In genomic region chr15:40323239-40323952, GRCh38 we compare ENCODE assay signal across 8 cellular contexts. TPM values are rescaled to one million over a fixed set of nuclear protein-coding genes. Genes with fewer than 3 reads are reported as not detected.
DNase-seq lines count a peak whose midpoint lies in the region; ATAC-seq and TF ChIP-seq lines count a peak whose summit lies in the region.

Gene INAFM2, plus strand, starts transcription at chr15:40323692. Its CDS starts 364 bp downstream, at chr15:40324056.

- H3K4me2 ChIP-seq in GM23338, result peak within 1 kb of the TSS; percentile 90

- DNase-seq in EL (peak; percentile 96), GM23338 (ENCODE audit: low spot score) (peak; percentile 97), RWPE1 (ENCODE audit: low spot score) (peak; percentile 90), fibroblast of pulmonary artery (ENCODE audit: low read depth) (peak; percentile 96)
- peak; percentile 93 for DNase-seq in natural killer cell treated with Interleukin-12 subunit alpha and Interleukin-12 subunit beta and Interleukin-15 and Interleukin-18, amount 100 ng/mL, for 72 hours (ENCODE audit: low spot score)
- DNase-seq in stimulated activated naive CD8-positive, alpha-beta T cell treated with anti-CD3 and anti-CD28 coated beads, Interleukin-15, Interleukin-2, amounts not matched to agents 100 U/mL and 50 U/mL, for 24 hours, result peak; percentile 92

- no peaks in the 10 kb centered on the region; the same call in 2 of the 3 replicates for H3K9me3 Mint-ChIP-seq in GM23338
- H3K9me3 Mint-ChIP-seq in activated T-helper 17 cell treated with anti-CD3 and anti-CD28 coated beads, Interleukin-2, amount 50 U/mL, for 72 hours, result no peaks in the 10 kb centered on the region
- no peaks in the 10 kb centered on the region for H3K9me3 Mint-ChIP-seq in natural killer cell treated with Interleukin-12 subunit alpha and Interleukin-12 subunit beta and Interleukin-15 and Interleukin-18, amount 100 ng/mL, for 72 hours

- H3K4me1 Mint-ChIP-seq in GM23338, result peaks cover 58% of the 10 kb centered on the region
- peaks cover 11% of the 10 kb centered on the region for H3K4me1 Mint-ChIP-seq in activated T-helper 17 cell treated with anti-CD3 and anti-CD28 coated beads, Interleukin-2, amount 50 U/mL, for 72 hours
- H3K4me1 Mint-ChIP-seq in natural killer cell treated with Interleukin-12 subunit alpha and Interleukin-12 subunit beta and Interleukin-15 and Interleukin-18, amount 100 ng/mL, for 72 hours (ENCODE audit: low read depth in 2 of 2), result peaks cover 37 to 50% of the 10 kb centered on the region in 2 donors

- CTCF ChIA-PET in RWPE1 (lab: Yijun Ruan, JAX), result interaction anchor here (0.8 to 1.9 kb wide), 2 partner anchors 15 to 21 kb away, joined by 4 to 14 read pairs; no protein-coding TSS in a partner anchor

- H3K4me3 ChIP-seq in GM23338, result peak within 1 kb of the TSS; percentile 83
- H3K4me3 ChIP-seq in fibroblast of pulmonary artery (replicated peaks; ENCODE audit: low read depth, low read length), result peak within 1 kb of the TSS; percentile 67

- H3K79me2 ChIP-seq in GM23338 (replicated peaks; ENCODE audit: insufficient read depth), result peaks cover 21% of the 10 kb centered on the region

- H3K27me3 ChIP-seq in GM23338 (ENCODE audit: insufficient read depth), result peaks cover 34% of the 10 kb centered on the region

- H3K27ac ChIP-seq in GM23338 (ENCODE audit: low read depth) (no peak within 1 kb of the TSS), RWPE1 (peak within 1 kb of the TSS; percentile 69)

- POLR2A ChIA-PET in RWPE1 (lab: Yijun Ruan, JAX; ENCODE audit: low non-redundant PET), result interaction anchor here (1.1 kb wide), 1 partner anchor 20 kb away, joined by 3 read pairs; no protein-coding TSS in a partner anchor

- TF ChIP-seq CTCF in GM23338 (conservative IDR thresholded peaks at IDR 0.05; ENCODE audit: low read depth in 2 of 2) (peak in 1 of 2 experiments; percentile 24; a peak in 3 of 4 replicates), LNCAP (IDR thresholded peaks at IDR 0.05) (peak; percentile 15; the same call in 1 of the 2 replicates), RWPE1 (conservative IDR thresholded peaks at IDR 0.05; ENCODE audit: low read depth) (no peak; the same call in 1 of the 2 replicates), fibroblast of pulmonary artery (IDR thresholded peaks at IDR 0.05; ENCODE audit: low read length, missing control alignments) (peak; percentile 47)

- H2AFZ ChIP-seq in GM23338, result peak within 1 kb of the TSS; percentile 59; the same call in 1 of the 2 replicates

- peaks cover 16% of the 10 kb centered on the region; the same call in 1 of the 2 replicates for H3F3A ChIP-seq in GM23338 (replicated peaks; ENCODE audit: low read depth)

- peaks cover 52% of the 10 kb centered on the region for H3K4me1 ChIP-seq in GM23338 (ENCODE audit: insufficient read depth)

- H3K9me2 ChIP-seq in GM23338 (ENCODE audit: insufficient read depth), result no peaks in the 10 kb centered on the region

- peaks cover 10% of the 10 kb centered on the region for H4K20me1 ChIP-seq in GM23338 (replicated peaks; ENCODE audit: insufficient read depth)

- ATAC-seq in GM23338, result peak; percentile 82
- ATAC-seq in activated T-helper 17 cell treated with anti-CD3 and anti-CD28 coated beads, Interleukin-2, amount 50 U/mL, for 72 hours (replicated peaks), result peak; percentile 83
- ATAC-seq in natural killer cell treated with Interleukin-12 subunit alpha and Interleukin-12 subunit beta and Interleukin-15 and Interleukin-18, amount 100 ng/mL, for 72 hours, result peak; percentile 94 to 96
- peak; percentile 98 for ATAC-seq in stimulated activated naive CD8-positive, alpha-beta T cell treated with anti-CD3 and anti-CD28 coated beads, Interleukin-15, Interleukin-2, amounts not matched to agents 100 U/mL and 50 U/mL, for 24 hours

- H3K27ac Mint-ChIP-seq in GM23338, result no peak within 1 kb of the TSS
- no peak within 1 kb of the TSS for H3K27ac Mint-ChIP-seq in activated T-helper 17 cell treated with anti-CD3 and anti-CD28 coated beads, Interleukin-2, amount 50 U/mL, for 72 hours
- peak within 1 kb of the TSS in 1 of 2 donors; percentile 63 for H3K27ac Mint-ChIP-seq in natural killer cell treated with Interleukin-12 subunit alpha and Interleukin-12 subunit beta and Interleukin-15 and Interleukin-18, amount 100 ng/mL, for 72 hours

- peaks cover 6% of the 10 kb centered on the region; the same call in 2 of the 3 replicates for H3K36me3 Mint-ChIP-seq in GM23338 (ENCODE audit: low read depth)
- H3K36me3 Mint-ChIP-seq in activated T-helper 17 cell treated with anti-CD3 and anti-CD28 coated beads, Interleukin-2, amount 50 U/mL, for 72 hours (ENCODE audit: low read depth), result no peaks in the 10 kb centered on the region
- no peaks in the 10 kb centered on the region for H3K36me3 Mint-ChIP-seq in natural killer cell treated with Interleukin-12 subunit alpha and Interleukin-12 subunit beta and Interleukin-15 and Interleukin-18, amount 100 ng/mL, for 72 hours

- H3K36me3 ChIP-seq in GM23338 (ENCODE audit: insufficient read depth), result no peaks in the 10 kb centered on the region

- H3K4me3 Mint-ChIP-seq in GM23338, result peak within 1 kb of the TSS; percentile 79
- H3K4me3 Mint-ChIP-seq in activated T-helper 17 cell treated with anti-CD3 and anti-CD28 coated beads, Interleukin-2, amount 50 U/mL, for 72 hours, result peak within 1 kb of the TSS; percentile 68
- H3K4me3 Mint-ChIP-seq in natural killer cell treated with Interleukin-12 subunit alpha and Interleukin-12 subunit beta and Interleukin-15 and Interleukin-18, amount 100 ng/mL, for 72 hours, result peak within 1 kb of the TSS; percentile 85

- peaks cover 35% of the 10 kb centered on the region for H3K27me3 Mint-ChIP-seq in GM23338 (ENCODE audit: insufficient read depth, low read depth, poor library complexity)
- H3K27me3 Mint-ChIP-seq in activated T-helper 17 cell treated with anti-CD3 and anti-CD28 coated beads, Interleukin-2, amount 50 U/mL, for 72 hours, result no peaks in the 10 kb centered on the region
- H3K27me3 Mint-ChIP-seq in natural killer cell treated with Interleukin-12 subunit alpha and Interleukin-12 subunit beta and Interleukin-15 and Interleukin-18, amount 100 ng/mL, for 72 hours, result no peaks in the 10 kb centered on the region

TF ChIP-seq in GM23338, 12 proteins besides CTCF, POLR2A, EP300 and RAD21:
- TF ChIP-seq STAT1 (IDR thresholded peaks at IDR 0.05; ENCODE audit: unreplicated experiment) (no peak), EZH2 (IDR thresholded peaks at IDR 0.05; ENCODE audit: low read depth, unreplicated experiment) (no peak), CREB1 (CRISPR knock-in tag; IDR thresholded peaks at IDR 0.05; ENCODE audit: low read depth) (peak; percentile 52; the same call in 1 of the 2 replicates), EZH2phosphoT487 (IDR thresholded peaks at IDR 0.05; ENCODE audit: unreplicated experiment) (no peak), ZNF331 (CRISPR knock-in tag; IDR thresholded peaks at IDR 0.05; ENCODE audit: low read depth) (no peak), ETS1 (IDR thresholded peaks at IDR 0.05) (peak; percentile 62; the same call in 1 of the 2 replicates)

RNA-seq across cellular contexts. Expression of gene INAFM2, which starts in this region (rescaled TPM):
- total RNA-seq in GM23338 (2014; rRNA removed; shearing (Covaris generic)), result 32.7 and 33.0 TPM in 2 replicates
- polyA plus RNA-seq in GM23338 (2016; fragmentation: Nextera tagmentation; extraction: Ambion mirVana), result 18.1 and 20.0 TPM in 2 replicates
- 10 to 100 TPM; 10.8 to 11.0 TPM for total RNA-seq in activated T-helper 17 cell treated with anti-CD3 and anti-CD28 coated beads, Interleukin-2, amount 50 U/mL, for 72 hours
- 10 to 100 TPM; 16.7 to 17.5 TPM for total RNA-seq in natural killer cell treated with Interleukin-12 subunit alpha and Interleukin-12 subunit beta and Interleukin-15 and Interleukin-18, amount 100 ng/mL, for 72 hours
